Comparison of ENCODE assay signal across 8 cellular contexts in the genomic region with DNA sequence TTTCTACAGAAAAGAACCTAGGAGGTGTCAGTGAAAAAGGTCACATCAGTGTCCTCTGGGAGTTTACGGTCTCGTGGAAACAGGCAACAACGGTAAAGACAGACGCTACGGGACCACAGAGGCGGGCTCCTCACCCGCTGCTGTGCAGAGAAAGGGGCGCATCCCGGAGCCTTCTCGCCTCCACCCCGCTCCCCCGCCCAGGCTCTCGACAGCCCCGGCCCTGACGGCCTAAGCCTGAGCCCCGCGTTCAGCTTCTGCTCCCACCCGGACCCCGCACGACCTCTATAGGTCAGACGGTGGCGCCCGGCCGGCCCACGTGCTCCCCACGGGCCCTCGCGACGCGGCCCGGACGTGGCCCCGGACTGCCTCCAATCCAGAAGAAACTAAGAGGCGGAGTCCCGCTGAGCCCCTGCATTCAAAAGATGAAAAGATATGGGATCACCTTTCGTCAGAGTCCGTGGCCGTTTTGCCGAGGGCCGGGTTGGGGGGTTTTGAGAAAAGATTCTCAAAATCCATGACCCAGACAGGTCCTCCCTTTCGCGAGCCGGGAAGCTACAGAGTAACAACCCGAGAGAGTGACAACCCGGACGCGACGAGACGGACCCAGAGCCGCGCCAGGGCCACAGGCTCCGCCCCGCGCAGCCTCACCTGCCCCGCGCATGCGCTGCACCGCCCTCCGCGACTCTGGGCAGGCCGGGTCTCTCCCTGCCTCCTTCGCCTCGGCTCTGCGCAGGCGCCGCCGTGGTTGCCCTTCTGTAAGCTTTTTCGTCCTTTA. TPM values are rescaled to one million over a fixed set of nuclear protein-coding genes. Genes with fewer than 3 reads are reported as not detected.
A peak's percentile ranks its signal among the peaks of the same experiment; 100 is the strongest.
DNase-seq lines count a peak whose midpoint lies in the region; ATAC-seq and TF ChIP-seq lines count a peak whose summit lies in the region.

A gene (minus strand): TSS at position 577 of the 775 bp plus-strand sequence. CDS start 61 bp downstream, at position 516.

- H3K36me3 Mint-ChIP-seq in Calu3 (ENCODE audit: insufficient read depth, unreplicated experiment) = peaks cover 15% of the 10 kb centered on the region
- H3K36me3 Mint-ChIP-seq in effector memory CD8-positive, alpha-beta T cell (ENCODE audit: insufficient read depth) = peaks cover 10% of the 10 kb centered on the region

- peak within 1 kb of the TSS; percentile 35 for H3K27ac ChIP-seq in mesenchymal stem cell (ENCODE audit: low read length, poor library complexity, severe bottlenecking)

- no peak within 1 kb of the TSS for H2BK12ac ChIP-seq in mesenchymal stem cell (ENCODE audit: low read length in 2 of 2)

- under 1% methylated on average over 60 of the region's 68 CpGs for WGBS in mesenchymal stem cell

- peak within 1 kb of the TSS; percentile 21 to 92 for H3K18ac ChIP-seq in mesenchymal stem cell (ENCODE audit: low read depth in 1 of 2, low read length in 2 of 2)

- H2BK120ac ChIP-seq in mesenchymal stem cell (ENCODE audit: low read depth, low read length) = no peak within 1 kb of the TSS

- peaks cover 8% of the 10 kb centered on the region for H3K4me1 Mint-ChIP-seq in Calu3 (ENCODE audit: low read depth, unreplicated experiment)
- peaks cover 8 to 15% of the 10 kb centered on the region in 2 donors for H3K4me1 Mint-ChIP-seq in effector memory CD8-positive, alpha-beta T cell (ENCODE audit: low read depth in 2 of 2)

- H3K27me3 ChIP-seq in mesenchymal stem cell (ENCODE audit: control insufficient read depth in 1 of 2, insufficient read depth in 1 of 2, low read length in 2 of 2) = no peaks in the 10 kb centered on the region

- no TSS peak for BruUV-seq in Calu3 (replicated peaks; lab: Mats Ljungman, UMichigan)

- H3K9me3 ChIP-seq in mesenchymal stem cell (ENCODE audit: control insufficient read depth, low read length) = no peaks in the 10 kb centered on the region

- H3K27ac Mint-ChIP-seq in Calu3 (ENCODE audit: unreplicated experiment) = no peak within 1 kb of the TSS
- H3K27ac Mint-ChIP-seq in effector memory CD8-positive, alpha-beta T cell = peak within 1 kb of the TSS; percentile 81 to 88

- H3K9me3 Mint-ChIP-seq in Calu3 (ENCODE audit: low read depth, unreplicated experiment) = no peaks in the 10 kb centered on the region
- no peaks in the 10 kb centered on the region for H3K9me3 Mint-ChIP-seq in effector memory CD8-positive, alpha-beta T cell

- peak; percentile 11 for TF ChIP-seq CTCF in Calu3 (IDR thresholded peaks at IDR 0.05; ENCODE audit: unreplicated experiment)

- H3K23ac ChIP-seq in mesenchymal stem cell (ENCODE audit: low read length in 2 of 2) = peak within 1 kb of the TSS in 1 of 2 experiments; percentile 89

- H2BK5ac ChIP-seq in mesenchymal stem cell (ENCODE audit: low read depth, low read length, poor library complexity, severe bottlenecking) = peak within 1 kb of the TSS; percentile 25

- peaks cover 3% of the 10 kb centered on the region for H3K4me1 ChIP-seq in mesenchymal stem cell (ENCODE audit: control insufficient read depth, insufficient read depth, low read depth, low read length)

- peak within 1 kb of the TSS in 1 of 2 experiments; percentile 91 for H3K14ac ChIP-seq in mesenchymal stem cell (ENCODE audit: low read length in 2 of 2)

- H4K91ac ChIP-seq in mesenchymal stem cell (ENCODE audit: low read length) = no peak within 1 kb of the TSS

- H4K8ac ChIP-seq in mesenchymal stem cell (ENCODE audit: low read length) = peak within 1 kb of the TSS; percentile 77

- no peaks in the 10 kb centered on the region for H3K36me3 ChIP-seq in mesenchymal stem cell (ENCODE audit: control insufficient read depth in 1 of 2, insufficient read depth in 2 of 2, low read depth in 1 of 2, low read length in 2 of 2)

- no peak within 1 kb of the TSS for H2BK15ac ChIP-seq in mesenchymal stem cell (ENCODE audit: low read depth, poor library complexity, severe bottlenecking)

- H3K4me2 ChIP-seq in mesenchymal stem cell (ENCODE audit: low read length, poor library complexity, severe bottlenecking) = peak within 1 kb of the TSS; percentile 89

- DNase-seq in Calu3 (peak; percentile 96), HUDEP-2 (lab: John Stamatoyannopoulos, UW; ENCODE audit: unreplicated experiment in 76 of 76) (peak in 75 of 76 experiments; percentile 31 to 95 (median 87)), NOMO-1 treated with dmso at 0.1 percent for 144 hours (lab: John Stamatoyannopoulos, UW; ENCODE audit: unreplicated experiment) (peak; percentile 92), mesenchymal stem cell (peak; percentile 86)
- DNase-seq in activated CD8-positive, alpha-beta memory T cell treated with anti-CD3 and anti-CD28 coated beads for 48 hours (ENCODE audit: low read depth in 2 of 3, low spot score in 2 of 3) = peak; percentile 90 to 94 (median 92)
- DNase-seq in effector memory CD8-positive, alpha-beta T cell = peak; percentile 93 to 96 (median 95)
- DNase-seq in stimulated activated CD8-positive, alpha-beta memory T cell treated with anti-CD3 and anti-CD28 coated beads, Interleukin-12 subunit alpha, Interleukin-12 subunit beta, amount 100 ng/mL, for 4 hours (ENCODE audit: low read depth) = peak; percentile 96

- H3K4me3 ChIP-seq in mesenchymal stem cell (ENCODE audit: insufficient read depth in 1 of 2, low read depth in 1 of 2, low read length in 2 of 2) = peak within 1 kb of the TSS; percentile 78 to 80

- CTCF ChIA-PET in Calu3 (lab: Charles Lee) = no interaction called here

- peak within 1 kb of the TSS in 1 of 2 experiments; percentile 66 for H3K4ac ChIP-seq in mesenchymal stem cell (ENCODE audit: low read depth in 1 of 2, low read length in 2 of 2)

- H3K27me3 Mint-ChIP-seq in Calu3 (ENCODE audit: unreplicated experiment) = no peaks in the 10 kb centered on the region
- H3K27me3 Mint-ChIP-seq in effector memory CD8-positive, alpha-beta T cell = peaks cover 0 to 3% of the 10 kb centered on the region in 2 donors

- H3K4me3 Mint-ChIP-seq in Calu3 (ENCODE audit: low read depth, unreplicated experiment) = peak within 1 kb of the TSS; percentile 76
- peak within 1 kb of the TSS; percentile 78 to 82 for H3K4me3 Mint-ChIP-seq in effector memory CD8-positive, alpha-beta T cell

- H3K79me1 ChIP-seq in mesenchymal stem cell (replicated peaks; ENCODE audit: low read length, poor library complexity, severe bottlenecking) = peaks cover 9% of the 10 kb centered on the region

- intact Hi-C loops in Calu3 (cut with micrococcal nuclease; ENCODE audit: unreplicated experiment) = no loop called here

- H2AK5ac ChIP-seq in mesenchymal stem cell (ENCODE audit: low read length, severe bottlenecking) = no peak within 1 kb of the TSS

- peak within 1 kb of the TSS; percentile 81 for H3K9ac ChIP-seq in mesenchymal stem cell (ENCODE audit: low read length)

- peak; percentile 90 for ATAC-seq in GM21381 (IDR thresholded peaks at IDR 0.05; ENCODE audit: unreplicated experiment)
- peak; percentile 89 for ATAC-seq in effector memory CD8-positive, alpha-beta T cell (replicated peaks)

- H2AFZ ChIP-seq in mesenchymal stem cell (ENCODE audit: low read depth, low read length) = peak within 1 kb of the TSS; percentile 95

RNA-seq across cellular contexts. Expression of the gene that starts here (rescaled TPM):
- 10.6 and 14.1 TPM in 2 replicates for total RNA-seq in Calu3 (2022)
- 11.3 TPM for polyA plus RNA-seq in mesenchymal stem cell (2013, experiment 1 of 2)
- 8.1 TPM for polyA plus RNA-seq in mesenchymal stem cell (2013, experiment 2 of 2)

Comparison
In these comparisons a context has a peak if more than half of its experiments do, and no peak if none do; other contexts are left out.
1. Peak in every context shown above with its lines: DNase-seq, ATAC-seq, H3K4me3 ChIP-seq and H3K27ac ChIP-seq.